ENCODE assay signal across 8 cellular contexts in genomic region chr10:86520871-86521619, GRCh38. TPM values are rescaled to one million over a fixed set of nuclear protein-coding genes. Genes with fewer than 3 reads are reported as not detected.
DNase-seq lines count a peak whose midpoint lies in the region; ATAC-seq, FAIRE-seq and TF ChIP-seq lines count a peak whose summit lies in the region.

No MANE protein-coding gene starts in this region.

- H3K9ac ChIP-seq in kidney (ENCODE audit: low read length in 2 of 2) = peak overlapping the region; percentile 50 to 89

- H3K4me3 ChIP-seq in kidney (ENCODE audit: low read length in 2 of 2) = peak overlapping the region; percentile 87 to 88

- H3K9me3 ChIP-seq in kidney (ENCODE audit: control insufficient read depth in 1 of 2, low read length in 2 of 2) = no peaks in the 10 kb centered on the region

- DNase-seq in D341Med (ENCODE audit: low spot score) (peak; percentile 53), T-helper 9 cell (peak; percentile 38), caudate nucleus (lab: John Stamatoyannopoulos, UW) (peak in 11 of 61 donors; percentile 10 to 57 (median 24)), kidney (peak; percentile 84), NCI-H187 (lab: John Stamatoyannopoulos, UW) (no peak)
- DNase-seq in stimulated activated CD4-positive, alpha-beta T cell treated with anti-CD3 and anti-CD28 coated beads, Interleukin-1b, Interleukin-23, amount 100 ng/mL, for 4 hours (ENCODE audit: low read depth in 2 of 2) = peak; percentile 9 to 41

- intact Hi-C loops in kidney (cut with DNase I) = no loop called here

- H3K36me3 ChIP-seq in kidney (ENCODE audit: control insufficient read depth in 1 of 2, insufficient read depth in 2 of 2, low read length in 2 of 2) = peaks cover 0 to 2% of the 10 kb centered on the region in 2 donors

- H3K4me1 ChIP-seq in kidney (ENCODE audit: control insufficient read depth in 1 of 2, insufficient read depth in 1 of 2, low read depth in 1 of 2, low read length in 2 of 2) = peaks cover 13 to 28% of the 10 kb centered on the region in 2 donors

- H3K27ac ChIP-seq in caudate nucleus (ENCODE audit: low read depth, low read length) (peak overlapping the region; percentile 80), kidney (ENCODE audit: low read depth in 2 of 2, low read length in 2 of 2) (peak overlapping the region; percentile 82 to 95)

- no peak for TF ChIP-seq CTCF in kidney (IDR thresholded peaks at IDR 0.05; ENCODE audit: borderline replicate concordance, extremely low read depth, insufficient read depth)

- no peak for FAIRE-seq in kidney (lab: Jason Lieb, UNC)

- ATAC-seq in GM19455 (IDR thresholded peaks at IDR 0.05; ENCODE audit: unreplicated experiment) = peak; percentile 24
- ATAC-seq in HG03571 (IDR thresholded peaks at IDR 0.05; ENCODE audit: unreplicated experiment) = peak; percentile 15

RNA-seq across cellular contexts. Expression of gene WAPL, which starts 0.5 kb away (rescaled TPM):
- 34.7 TPM for total RNA-seq in kidney
- polyA plus RNA-seq in kidney (ENCODE audit: insufficient read depth, low read depth, low replicate concordance) = 17.6 TPM

Comparison
In these comparisons a context has a peak if more than half of its experiments do, and no peak if none do; other contexts are left out.
1. DNase-seq: peak in D341Med (single experiment), T-helper 9 cell (single experiment), kidney (single experiment) and stimulated activated CD4-positive, alpha-beta T cell treated with anti-CD3 and anti-CD28 coated beads, Interleukin-1b, Interleukin-23, amount 100 ng/mL, for 4 hours (2 of 2); none in NCI-H187 (0 of 2).